8 cellular contexts compared by ENCODE assay signal in the genomic region with DNA sequence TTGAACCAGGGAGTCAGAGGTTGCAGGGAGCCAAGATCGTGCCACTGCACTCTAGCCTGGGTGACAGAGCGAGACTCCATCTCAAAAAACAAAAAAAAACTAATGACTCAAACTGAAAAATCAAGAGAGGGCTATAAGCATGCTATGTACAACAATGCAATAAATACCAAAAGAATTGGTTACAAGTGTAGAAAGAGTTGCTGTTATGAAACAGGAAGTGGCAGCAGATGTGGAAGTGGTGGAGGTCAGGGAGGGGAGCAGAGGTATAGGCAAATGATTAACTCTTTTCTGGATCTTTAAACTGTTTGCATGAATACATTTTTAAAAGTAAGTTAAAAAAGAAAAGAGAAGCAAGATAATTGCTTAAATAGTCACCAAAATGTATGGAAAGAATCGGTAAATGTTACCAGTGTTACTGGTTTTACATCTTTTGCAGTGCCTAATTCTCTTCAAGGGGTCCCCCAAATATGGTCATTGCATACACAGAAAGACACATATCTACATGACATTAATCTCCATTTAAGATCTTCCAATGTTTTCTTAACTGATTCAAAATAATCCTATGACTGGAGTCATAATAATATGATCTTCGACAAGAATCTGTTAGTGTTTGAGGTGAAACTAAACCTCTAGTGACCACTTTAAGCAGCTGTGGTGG. TPM values are rescaled to one million over a fixed set of nuclear protein-coding genes. Genes with fewer than 3 reads are reported as not detected.
DNase-seq lines count a peak whose midpoint lies in the region; ATAC-seq and TF ChIP-seq lines count a peak whose summit lies in the region.

No MANE protein-coding gene starts in this region.

- H2BK12ac ChIP-seq in mesenchymal stem cell (ENCODE audit: low read length in 2 of 2), result no peak overlapping the region

- H3K23ac ChIP-seq in mesenchymal stem cell (ENCODE audit: low read length in 2 of 2), result no peak overlapping the region

- H3K4me3 ChIP-seq in A673 (ENCODE audit: low read depth, low read length, poor library complexity, severe bottlenecking), result no peak overlapping the region
- H3K4me3 ChIP-seq in RWPE2 (ENCODE audit: severe bottlenecking), result no peak overlapping the region
- H3K4me3 ChIP-seq in mesenchymal stem cell (ENCODE audit: insufficient read depth in 1 of 2, low read depth in 1 of 2, low read length in 2 of 2), result no peak overlapping the region
- H3K4me3 ChIP-seq in PC-3 (ENCODE audit: low read length), result no peak overlapping the region
- no peak overlapping the region for H3K4me3 ChIP-seq in BE2C (ENCODE audit: low read depth, low read length)

- no peak overlapping the region for H3K14ac ChIP-seq in mesenchymal stem cell (ENCODE audit: low read length in 2 of 2)

- no peaks in the 10 kb centered on the region for H3K27me3 ChIP-seq in A673 (replicated peaks; ENCODE audit: insufficient read depth, low read depth, low read length, poor library complexity)
- H3K27me3 ChIP-seq in RWPE2 (ENCODE audit: insufficient read depth, poor library complexity, severe bottlenecking), result no peaks in the 10 kb centered on the region
- H3K27me3 ChIP-seq in mesenchymal stem cell (ENCODE audit: control insufficient read depth in 1 of 2, insufficient read depth in 1 of 2, low read length in 2 of 2), result no peaks in the 10 kb centered on the region
- H3K27me3 ChIP-seq in PC-3 (ENCODE audit: low read length), result no peaks in the 10 kb centered on the region
- no peaks in the 10 kb centered on the region for H3K27me3 ChIP-seq in BE2C

- BruUV-seq in A673 (replicated peaks; lab: Mats Ljungman, UMichigan), result no TSS peak
- BruUV-seq in PC-3 (replicated peaks; lab: Mats Ljungman, UMichigan), result no TSS peak

- H4K8ac ChIP-seq in mesenchymal stem cell (ENCODE audit: low read length), result no peak overlapping the region

- H2AFZ ChIP-seq in mesenchymal stem cell (ENCODE audit: low read depth, low read length) (no peak overlapping the region), PC-3 (ENCODE audit: low read length) (no peak overlapping the region)

- H2BK120ac ChIP-seq in mesenchymal stem cell (ENCODE audit: low read depth, low read length), result no peak overlapping the region

- no peaks in the 10 kb centered on the region for H3K79me1 ChIP-seq in mesenchymal stem cell (replicated peaks; ENCODE audit: low read length, poor library complexity, severe bottlenecking)

- DNase-seq in A673 (ENCODE audit: low spot score) (peak; percentile 13), RWPE2 (ENCODE audit: low spot score) (no peak), mesenchymal stem cell (no peak), PC-3 (no peak), SW480 (ENCODE audit: low spot score) (no peak), BE2C (no peak)

- no peak overlapping the region for H3K27ac ChIP-seq in A673 (ENCODE audit: low read depth, low read length, poor library complexity, severe bottlenecking)
- no peak overlapping the region for H3K27ac ChIP-seq in RWPE2 (ENCODE audit: poor library complexity, severe bottlenecking)
- H3K27ac ChIP-seq in mesenchymal stem cell (ENCODE audit: low read length, poor library complexity, severe bottlenecking), result peak overlapping the region; percentile 72
- H3K27ac ChIP-seq in PC-3 (ENCODE audit: low read length), result no peak overlapping the region

- peak; percentile 100 for ATAC-seq in GM18870 (IDR thresholded peaks at IDR 0.05; ENCODE audit: unreplicated experiment)
- peak; percentile 100 for ATAC-seq in HG03025 (IDR thresholded peaks at IDR 0.05; ENCODE audit: low FRiP score, unreplicated experiment)
- peak; percentile 58; the same call in 2 of the 3 replicates for ATAC-seq in RWPE2 (ENCODE audit: low read depth)
- no peak for ATAC-seq in PC-3

- H3K9me2 ChIP-seq in PC-3 (replicated peaks; ENCODE audit: low read length), result no peaks in the 10 kb centered on the region

- H3K9me3 ChIP-seq in A673 (ENCODE audit: low read depth, low read length, poor library complexity, severe bottlenecking) (no peaks in the 10 kb centered on the region), RWPE2 (ENCODE audit: severe bottlenecking) (no peaks in the 10 kb centered on the region), mesenchymal stem cell (ENCODE audit: control insufficient read depth, low read length) (no peaks in the 10 kb centered on the region), PC-3 (ENCODE audit: low read length) (no peaks in the 10 kb centered on the region), BE2C (no peaks in the 10 kb centered on the region)

- CTCF ChIA-PET in A673 (lab: Charles Lee) (no interaction called here), PC-3 (lab: Charles Lee) (no interaction called here)

- H3K4me1 ChIP-seq in A673 (ENCODE audit: insufficient read depth, low read length, poor library complexity, severe bottlenecking) (peaks cover 26% of the 10 kb centered on the region), RWPE2 (ENCODE audit: insufficient read depth, poor library complexity, severe bottlenecking) (no peaks in the 10 kb centered on the region), mesenchymal stem cell (ENCODE audit: control insufficient read depth, insufficient read depth, low read depth, low read length) (no peaks in the 10 kb centered on the region), PC-3 (ENCODE audit: insufficient read depth, low read length) (no peaks in the 10 kb centered on the region), BE2C (no peaks in the 10 kb centered on the region)

- no peak overlapping the region for H2AK5ac ChIP-seq in mesenchymal stem cell (ENCODE audit: low read length, severe bottlenecking)

- H3K36me3 ChIP-seq in A673 (ENCODE audit: insufficient read depth, low read length, poor library complexity, severe bottlenecking) (no peaks in the 10 kb centered on the region), RWPE2 (ENCODE audit: low read depth) (no peaks in the 10 kb centered on the region), mesenchymal stem cell (ENCODE audit: control insufficient read depth in 1 of 2, insufficient read depth in 2 of 2, low read depth in 1 of 2, low read length in 2 of 2) (no peaks in the 10 kb centered on the region), PC-3 (ENCODE audit: low read depth, low read length) (no peaks in the 10 kb centered on the region), BE2C (no peaks in the 10 kb centered on the region)

- H2BK5ac ChIP-seq in mesenchymal stem cell (ENCODE audit: low read depth, low read length, poor library complexity, severe bottlenecking), result no peak overlapping the region

- H3K9ac ChIP-seq in mesenchymal stem cell (ENCODE audit: low read length) (no peak overlapping the region), PC-3 (ENCODE audit: low read length) (no peak overlapping the region)

- H3K4ac ChIP-seq in mesenchymal stem cell (ENCODE audit: low read depth in 1 of 2, low read length in 2 of 2), result no peak overlapping the region

- peak overlapping the region; percentile 22 for H3K4me2 ChIP-seq in mesenchymal stem cell (ENCODE audit: low read length, poor library complexity, severe bottlenecking)
- no peak overlapping the region for H3K4me2 ChIP-seq in PC-3 (ENCODE audit: low read length)

- H3F3A ChIP-seq in PC-3 (ENCODE audit: low read length, unreplicated experiment), result no peaks in the 10 kb centered on the region

- no peak overlapping the region for H3K18ac ChIP-seq in mesenchymal stem cell (ENCODE audit: low read depth in 1 of 2, low read length in 2 of 2)

- H4K20me1 ChIP-seq in PC-3 (ENCODE audit: low read length), result no peaks in the 10 kb centered on the region

- no peak overlapping the region for H2BK15ac ChIP-seq in mesenchymal stem cell (ENCODE audit: low read depth, poor library complexity, severe bottlenecking)

- POLR2A ChIA-PET in A673 (lab: Charles Lee; ENCODE audit: low non-redundant PET) (no interaction called here), PC-3 (lab: Charles Lee; ENCODE audit: unreplicated experiment) (no interaction called here)

- no peaks in the 10 kb centered on the region for H3K79me2 ChIP-seq in PC-3 (ENCODE audit: low read length)

- H4K91ac ChIP-seq in mesenchymal stem cell (ENCODE audit: low read length), result no peak overlapping the region

- TF ChIP-seq CTCF in A673 (conservative IDR thresholded peaks at IDR 0.05; ENCODE audit: low read depth, low read length), result no peak
- no peak for TF ChIP-seq CTCF in RWPE2 (IDR thresholded peaks at IDR 0.05; ENCODE audit: poor library complexity, severe bottlenecking)
- no peak for TF ChIP-seq CTCF in PC-3 (conservative IDR thresholded peaks at IDR 0.05; ENCODE audit: low read depth, low read length)
- TF ChIP-seq CTCF in BE2C (IDR thresholded peaks at IDR 0.05; ENCODE audit: low read depth, low read length), result no peak

- intact Hi-C loops in A673 (cut with micrococcal nuclease; ENCODE audit: unreplicated experiment), result no loop called here
- intact Hi-C loops in PC-3 (cut with micrococcal nuclease), result no loop called here

- 100% methylated on average over 1 of the region's 4 CpGs for WGBS in mesenchymal stem cell

RNA-seq across cellular contexts. Expression of a gene that starts 15.0 kb away (rescaled TPM):
- total RNA-seq in A673 (2021), result not detected in 2 replicates
- 1.9 TPM for polyA plus RNA-seq in mesenchymal stem cell (2013, experiment 1 of 2)
- polyA plus RNA-seq in mesenchymal stem cell (2013, experiment 2 of 2), result 1.3 TPM
- total RNA-seq in PC-3 (2014; rRNA removed), result not detected in 2 replicates
- polyA plus RNA-seq in BE2C (2012; ENCODE audit: insufficient read depth, insufficient read length, low read depth), result not detected

RNA-seq across cellular contexts. Expression of a gene that starts 35.3 kb away (rescaled TPM):
- total RNA-seq in A673 (2021) (0.26 TPM in 2 replicates), PC-3 (2014; rRNA removed) (not detected in 2 replicates)
- 2.1 TPM for polyA plus RNA-seq in mesenchymal stem cell (2013, experiment 1 of 2)
- polyA plus RNA-seq in mesenchymal stem cell (2013, experiment 2 of 2), result 2.0 TPM
- polyA plus RNA-seq in BE2C (2012; ENCODE audit: insufficient read depth, insufficient read length, low read depth), result 0.11 TPM
